In genomic region chr7:150370612-150371071, GRCh38 we compare ENCODE assay signal across 8 cellular contexts. TPM values are rescaled to one million over a fixed set of nuclear protein-coding genes. Genes with fewer than 3 reads are reported as not detected.
DNase-seq lines count a peak whose midpoint lies in the region; ATAC-seq, FAIRE-seq and TF ChIP-seq lines count a peak whose summit lies in the region.

No MANE protein-coding gene starts in this region.

- H3K27ac ChIP-seq in A549 (peak overlapping the region; percentile 96 to 100; a peak in 4 of 6 replicates), mesendoderm (ENCODE audit: low read depth, low read length) (no peak overlapping the region)

- FAIRE-seq in A549 (lab: Jason Lieb, UNC), result no peak

- DNase-seq in A549 (ENCODE audit: low read depth in 1 of 2, low spot score in 1 of 2) (no peak), HCEC 1CT (peak; percentile 9), astrocyte of the hippocampus (ENCODE audit: low read depth, low spot score) (peak; percentile 85), mesendoderm (no peak), NCI-H524 treated with DMSO at 0.1 percent for 48 hours (lab: John Stamatoyannopoulos, UW) (no peak), SIG-M5 (lab: John Stamatoyannopoulos, UW) (no peak)
- no peak for DNase-seq in stimulated activated CD4-positive, alpha-beta T cell treated with anti-CD3 and anti-CD28 coated beads, Interleukin-2, amount 100 ng/mL, for 48 hours

- H3K9me3 ChIP-seq in A549, result no peaks in the 10 kb centered on the region

- H2BK15ac ChIP-seq in mesendoderm (replicated peaks; ENCODE audit: low read depth), result no peak overlapping the region

- peak overlapping the region; percentile 96; the same call in 1 of the 3 replicates for H3K4me3 ChIP-seq in A549
- no peak overlapping the region for H3K4me3 ChIP-seq in mesendoderm (ENCODE audit: low read length)

- no peak for TF ChIP-seq CTCF in A549 (IDR thresholded peaks at IDR 0.05)

- H3K23ac ChIP-seq in mesendoderm (ENCODE audit: low read length), result no peak overlapping the region

- ATAC-seq in A549 (no peak), HG02840 (IDR thresholded peaks at IDR 0.05; ENCODE audit: low FRiP score, unreplicated experiment) (no peak)

- 87% methylated on average over 3 of the region's 3 CpGs for WGBS in A549 (ENCODE audit: missing lambda C conversion rate)
- no CpG with 5 or more reads among the region's 3 CpGs for WGBS in mesendoderm (ENCODE audit: extremely low coverage, insufficient coverage, low lambda C conversion rate)

- no peak for TF ChIP-seq EP300 in A549 (IDR thresholded peaks at IDR 0.05)

- H3K56ac ChIP-seq in mesendoderm (ENCODE audit: low read length), result peak overlapping the region; percentile 100

- no peaks in the 10 kb centered on the region for H3K27me3 ChIP-seq in mesendoderm (ENCODE audit: insufficient read depth, low read length, poor library complexity)

- H2BK5ac ChIP-seq in mesendoderm (ENCODE audit: low read length), result no peak overlapping the region

- no peak overlapping the region for H4K8ac ChIP-seq in mesendoderm (ENCODE audit: low read depth, low read length)

- POLR2A ChIA-PET in A549 (lab: Yijun Ruan, JAX), result interaction anchor here (3.1 kb wide), 2 partner anchors 7 to 34 kb away, joined by 20 to 44 read pairs; a partner anchor contains a TSS

- H2BK120ac ChIP-seq in mesendoderm (ENCODE audit: low read depth, low read length), result no peak overlapping the region

- H2AK5ac ChIP-seq in mesendoderm (ENCODE audit: low read length), result peak overlapping the region; percentile 85

- TF ChIP-seq RAD21 in A549 (conservative IDR thresholded peaks at IDR 0.05 in 1 of 2, IDR thresholded peaks at IDR 0.05 in 1 of 2), result no peak

- H3K18ac ChIP-seq in mesendoderm (ENCODE audit: low read length), result no peak overlapping the region

- H3K4ac ChIP-seq in mesendoderm (ENCODE audit: low read depth, low read length), result no peak overlapping the region

- peak overlapping the region; percentile 100 for H3K4me2 ChIP-seq in A549
- no peak overlapping the region for H3K4me2 ChIP-seq in mesendoderm (ENCODE audit: low read length)

- H4K5ac ChIP-seq in mesendoderm (ENCODE audit: low read length), result no peak overlapping the region

- peak overlapping the region; percentile 87 for H3K9ac ChIP-seq in mesendoderm (ENCODE audit: low read length)

- CTCF ChIA-PET in A549 (lab: Yijun Ruan, JAX), result interaction anchor here (1.0 to 6.7 kb wide), 4 partner anchors 8 to 40 kb away, joined by 3 to 44 read pairs (median 6); no protein-coding TSS in a partner anchor

- peaks cover 43% of the 10 kb centered on the region for H3K79me2 ChIP-seq in mesendoderm (ENCODE audit: control insufficient read depth, insufficient read depth, low read length)

- H3K79me1 ChIP-seq in mesendoderm (ENCODE audit: low read length), result peaks cover 19% of the 10 kb centered on the region

- TF ChIP-seq POLR2A in A549 (IDR thresholded peaks at IDR 0.05; ENCODE audit: low read length), result no peak

- peaks cover 3% of the 10 kb centered on the region for H3K36me3 ChIP-seq in mesendoderm (ENCODE audit: control insufficient read depth, insufficient read depth, low read length)

- peaks cover 19% of the 10 kb centered on the region; the same call in 2 of the 3 replicates for H3K4me1 ChIP-seq in A549
- peaks cover 7% of the 10 kb centered on the region for H3K4me1 ChIP-seq in mesendoderm (ENCODE audit: control insufficient read depth, low read depth, low read length)

TF ChIP-seq in A549, 52 proteins besides CTCF, POLR2A, EP300 and RAD21 (continues in another document):
- TF ChIP-seq HEYL (CRISPR knock-in tag; IDR thresholded peaks at IDR 0.05) (no peak), ZSCAN20 (CRISPR knock-in tag; IDR thresholded peaks at IDR 0.05) (no peak), ZFP36 (IDR thresholded peaks at IDR 0.05; ENCODE audit: borderline replicate concordance, partially characterized antibody) (no peak), HES2 (IDR thresholded peaks at IDR 0.05) (no peak), USF2 (IDR thresholded peaks at IDR 0.05) (no peak), REST (IDR thresholded peaks at IDR 0.05) (no peak), RNF2 (IDR thresholded peaks at IDR 0.05; ENCODE audit: borderline replicate concordance, low read depth) (no peak), CBX2 (IDR thresholded peaks at IDR 0.05; ENCODE audit: borderline replicate concordance, low read depth) (no peak), NFE2L2 (conservative IDR thresholded peaks at IDR 0.05; ENCODE audit: low read length) (no peak), CHD4 (IDR thresholded peaks at IDR 0.05; ENCODE audit: borderline replicate concordance) (no peak), SREBF2 (IDR thresholded peaks at IDR 0.05) (no peak)

RNA-seq across cellular contexts. Expression of gene REPIN1, which starts 2.0 kb away (rescaled TPM):
- polyA plus RNA-seq in A549 (2011; rRNA removed) (48.1 and 58.0 TPM in 2 replicates), A549 (2017; fragmentation: RNase III; extraction: RNeasy Plus Mini Kit Qiagen cat#74134 plus additional on column Dnase treatment) (86.2 to 101 TPM (median 101 TPM) in 3 replicates)
- 78.8 and 110 TPM in 2 replicates for polyA plus RNA-seq in A549 (2012; cell fraction: cytosol; rRNA removed)
- polyA plus RNA-seq in A549 (2012; cell fraction: nucleus; rRNA removed), result 120 and 144 TPM in 2 replicates
- polyA minus RNA-seq in A549 (2011; rRNA and poly(A)+ RNA removed), result 43.9 and 44.5 TPM in 2 replicates
- 47.8 TPM for polyA plus RNA-seq in mesendoderm (2013, experiment 1 of 2)
- 51.6 TPM for polyA plus RNA-seq in mesendoderm (2013, experiment 2 of 2)

RNA-seq across cellular contexts. Expression of gene ZNF775, which starts 8.5 kb away (rescaled TPM):
- polyA plus RNA-seq in A549 (2011; rRNA removed), result 1.5 and 1.7 TPM in 2 replicates
- polyA plus RNA-seq in A549 (2012; cell fraction: cytosol; rRNA removed), result 3.7 and 5.1 TPM in 2 replicates
- polyA plus RNA-seq in A549 (2012; cell fraction: nucleus; rRNA removed), result 4.8 and 9.0 TPM in 2 replicates
- polyA plus RNA-seq in A549 (2017; fragmentation: RNase III; extraction: RNeasy Plus Mini Kit Qiagen cat#74134 plus additional on column Dnase treatment), result 4.5 to 5.4 TPM (median 5.4 TPM) in 3 replicates
- 0.83 and 1.2 TPM in 2 replicates for polyA minus RNA-seq in A549 (2011; rRNA and poly(A)+ RNA removed)
- polyA plus RNA-seq in mesendoderm (2013, experiment 1 of 2), result 4.2 TPM
- polyA plus RNA-seq in mesendoderm (2013, experiment 2 of 2), result 4.2 TPM

RNA-seq across cellular contexts. Expression of gene RARRES2, which starts 29.2 kb away (rescaled TPM):
- not detected in 2 replicates for polyA plus RNA-seq in A549 (2011; rRNA removed)
- polyA plus RNA-seq in A549 (2012; cell fraction: cytosol; rRNA removed), result not detected in 2 replicates
- not detected in 2 replicates for polyA plus RNA-seq in A549 (2012; cell fraction: nucleus; rRNA removed)
- 0.11 TPM in 1 of 3 replicates, not detected in the others for polyA plus RNA-seq in A549 (2017; fragmentation: RNase III; extraction: RNeasy Plus Mini Kit Qiagen cat#74134 plus additional on column Dnase treatment)
- not detected in 2 replicates for polyA minus RNA-seq in A549 (2011; rRNA and poly(A)+ RNA removed)
- polyA plus RNA-seq in mesendoderm (2013, experiment 1 of 2), result 54.9 TPM
- polyA plus RNA-seq in mesendoderm (2013, experiment 2 of 2), result 57.8 TPM

RNA-seq across cellular contexts. Expression of gene ACTR3C, which starts 47.3 kb away (rescaled TPM):
- polyA plus RNA-seq in A549 (2011; rRNA removed) (0.40 and 0.43 TPM in 2 replicates), A549 (2017; fragmentation: RNase III; extraction: RNeasy Plus Mini Kit Qiagen cat#74134 plus additional on column Dnase treatment) (0.43 to 0.58 TPM (median 0.54 TPM) in 3 replicates)
- polyA plus RNA-seq in A549 (2012; cell fraction: cytosol; rRNA removed), result 0.09 TPM in 1 of 2 replicates, not detected in the other
- polyA plus RNA-seq in A549 (2012; cell fraction: nucleus; rRNA removed), result 0.01 and 0.04 TPM in 2 replicates
- 0.34 and 0.87 TPM in 2 replicates for polyA minus RNA-seq in A549 (2011; rRNA and poly(A)+ RNA removed)
- polyA plus RNA-seq in mesendoderm (2013, experiment 1 of 2), result not detected
- polyA plus RNA-seq in mesendoderm (2013, experiment 2 of 2), result 0.06 TPM

RNA-seq across cellular contexts. Expression of gene LRRC61, which starts 47.5 kb away (rescaled TPM):
- 0.22 and 0.46 TPM in 2 replicates for polyA plus RNA-seq in A549 (2011; rRNA removed)
- 0.19 and 0.21 TPM in 2 replicates for polyA plus RNA-seq in A549 (2012; cell fraction: cytosol; rRNA removed)
- polyA plus RNA-seq in A549 (2012; cell fraction: nucleus; rRNA removed), result 0.17 and 0.27 TPM in 2 replicates
- polyA plus RNA-seq in A549 (2017; fragmentation: RNase III; extraction: RNeasy Plus Mini Kit Qiagen cat#74134 plus additional on column Dnase treatment), result 0.10 to 0.47 TPM (median 0.19 TPM) in 3 replicates
- 0.24 and 0.29 TPM in 2 replicates for polyA minus RNA-seq in A549 (2011; rRNA and poly(A)+ RNA removed)
- 0.42 TPM for polyA plus RNA-seq in mesendoderm (2013, experiment 1 of 2)
- 0.27 TPM for polyA plus RNA-seq in mesendoderm (2013, experiment 2 of 2)

Comparison
In these comparisons a context has a peak if more than half of its experiments do, and no peak if none do; other contexts are left out.
1. DNase-seq: peak in HCEC 1CT (single experiment) and astrocyte of the hippocampus (single experiment); none in A549 (0 of 2), mesendoderm (single experiment), stimulated activated CD4-positive, alpha-beta T cell treated with anti-CD3 and anti-CD28 coated beads, Interleukin-2, amount 100 ng/mL, for 48 hours (0 of 2), NCI-H524 treated with DMSO at 0.1 percent for 48 hours (single experiment) and SIG-M5 (single experiment).